ENCODE assay signal across 8 cellular contexts in the genomic region with DNA sequence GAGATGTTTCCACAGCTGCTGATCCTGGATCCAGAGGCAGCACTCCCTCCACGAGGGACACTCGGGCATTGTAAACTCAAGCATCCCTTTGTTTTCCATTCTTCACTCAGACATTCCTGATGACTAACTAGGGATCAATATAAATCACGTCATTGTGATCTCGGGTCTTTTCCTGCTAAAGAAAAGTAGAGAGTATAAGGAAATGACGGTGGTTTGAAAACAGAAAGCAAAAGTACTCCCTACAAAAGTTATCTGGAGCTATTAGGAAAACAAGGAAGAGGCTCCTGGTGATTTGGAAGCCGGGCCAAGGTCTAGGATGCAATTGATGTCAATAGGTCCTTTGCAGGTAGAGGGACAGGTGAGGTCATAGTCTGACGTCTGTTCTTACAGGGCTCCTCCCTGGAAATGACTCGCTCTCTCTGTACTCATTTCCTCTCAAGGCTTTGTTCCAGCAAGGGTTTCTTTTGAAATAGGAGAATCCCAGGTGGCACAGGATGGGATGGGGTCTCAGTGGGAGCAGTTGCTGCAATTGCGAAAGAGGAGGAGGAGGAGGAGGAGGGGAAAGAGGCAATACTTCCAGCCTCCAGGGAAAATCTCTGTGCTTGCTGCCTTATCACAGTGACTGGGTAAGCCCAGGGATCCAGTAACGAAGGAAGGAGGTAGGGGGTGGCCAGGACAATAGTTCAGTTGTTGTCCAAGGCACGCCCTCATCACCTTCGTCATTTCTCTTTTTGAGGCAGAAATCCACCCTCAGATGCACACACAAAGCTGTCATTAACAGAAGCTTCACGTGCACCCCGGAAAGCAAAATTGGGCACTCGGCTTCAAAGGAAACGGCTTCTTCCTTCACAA.
A peak's percentile ranks its signal among the peaks of the same experiment; 100 is the strongest.
DNase-seq lines count a peak whose midpoint lies in the region; ATAC-seq and TF ChIP-seq lines count a peak whose summit lies in the region.

No MANE protein-coding gene starts in this region.

- peak in 2 of 5 donors; percentile 21 to 69 for DNase-seq in CD8-positive, alpha-beta memory T cell
- peak; percentile 99 for DNase-seq in SW480 (ENCODE audit: low spot score)
- peak; percentile 77 for DNase-seq in epithelial cell of proximal tubule (ENCODE audit: low read depth)
- no peak for DNase-seq in NCI-H526 treated with DMSO at 0.1 percent for 48 hours (lab: John Stamatoyannopoulos, UW)
- DNase-seq in KBM-7 = no peak
- no peak for DNase-seq in epidermal melanocyte (ENCODE audit: insufficient read length, low spot score)

- peak overlapping the region; percentile 49 for H3K4me3 ChIP-seq in CD8-positive, alpha-beta memory T cell (ENCODE audit: low read length)
- peak overlapping the region; percentile 32 for H3K4me3 ChIP-seq in epithelial cell of proximal tubule (ENCODE audit: low read depth, low read length)

- CTCF ChIA-PET in CD8-positive, alpha-beta memory T cell (lab: Charles Lee) = no interaction called here

- no peaks in the 10 kb centered on the region for H3K27me3 ChIP-seq in CD8-positive, alpha-beta memory T cell (ENCODE audit: insufficient read depth, low read length, poor library complexity, severe bottlenecking)

- H3K9me3 Mint-ChIP-seq in CD8-positive, alpha-beta memory T cell = no peaks in the 10 kb centered on the region
- H3K9me3 Mint-ChIP-seq in nephron = no peaks in the 10 kb centered on the region

- no peaks in the 10 kb centered on the region for H3K36me3 ChIP-seq in CD8-positive, alpha-beta memory T cell (ENCODE audit: insufficient read depth, low read length)

- H3K4me3 Mint-ChIP-seq in CD8-positive, alpha-beta memory T cell = peak overlapping the region; percentile 86 to 93 (median 90)
- H3K4me3 Mint-ChIP-seq in nephron = peak overlapping the region; percentile 31 to 75 (median 73)

- no peaks in the 10 kb centered on the region for H3K9me3 ChIP-seq in CD8-positive, alpha-beta memory T cell (ENCODE audit: low read length)

- H3K27ac Mint-ChIP-seq in CD8-positive, alpha-beta memory T cell = peak overlapping the region in 6 of 8 donors; percentile 66 to 93 (median 91)
- H3K27ac Mint-ChIP-seq in nephron = peak overlapping the region; percentile 27 to 79 (median 78)

- in situ Hi-C loops in KBM-7 (cut with MboI; ENCODE audit: low pct_unique_long_range_greater_than_20kb, low sequenced_read_pairs) = no loop called here

- peaks cover 8 to 30% of the 10 kb centered on the region in 2 donors for H3K27me3 Mint-ChIP-seq in CD8-positive, alpha-beta memory T cell
- H3K27me3 Mint-ChIP-seq in nephron (ENCODE audit: low read depth) = peaks cover 12% of the 10 kb centered on the region

- H3K4me1 ChIP-seq in CD8-positive, alpha-beta memory T cell (ENCODE audit: insufficient read depth, low read length) = peaks cover 5% of the 10 kb centered on the region

- H3K4me1 Mint-ChIP-seq in CD8-positive, alpha-beta memory T cell = peaks cover 18 to 22% (median 19%) of the 10 kb centered on the region in 3 donors
- peaks cover 13% of the 10 kb centered on the region for H3K4me1 Mint-ChIP-seq in nephron

- peak overlapping the region; percentile 17 for H3K27ac ChIP-seq in CD8-positive, alpha-beta memory T cell (ENCODE audit: low read depth, low read length)

- POLR2A ChIA-PET in CD8-positive, alpha-beta memory T cell (lab: Charles Lee) = no interaction called here

- peak; percentile 29 for ATAC-seq in HG03108 (IDR thresholded peaks at IDR 0.05; ENCODE audit: unreplicated experiment)

- TF ChIP-seq CTCF in epithelial cell of proximal tubule (conservative IDR thresholded peaks at IDR 0.05; ENCODE audit: low read depth, low read length) (no peak), nephron (IDR thresholded peaks at IDR 0.05; ENCODE audit: unreplicated experiment in 3 of 3) (no peak)

- H3K36me3 Mint-ChIP-seq in CD8-positive, alpha-beta memory T cell = no peaks in the 10 kb centered on the region
- no peaks in the 10 kb centered on the region for H3K36me3 Mint-ChIP-seq in nephron (ENCODE audit: low read depth)

Comparison
In these comparisons a context has a peak if more than half of its experiments do, and no peak if none do; other contexts are left out.
1. DNase-seq: peak in SW480 (single experiment) and epithelial cell of proximal tubule (single experiment); none in NCI-H526 treated with DMSO at 0.1 percent for 48 hours (single experiment), KBM-7 (single experiment) and epidermal melanocyte (single experiment).